ENCODE assay signal across 12 cellular contexts in genomic region chr19:39196860-39197562, GRCh38. TPM values are rescaled to one million over a fixed set of nuclear protein-coding genes. Genes with fewer than 3 reads are reported as not detected.
DNase-seq lines count a peak whose midpoint lies in the region; ATAC-seq, FAIRE-seq and TF ChIP-seq lines count a peak whose summit lies in the region.
"Had no signal": no experiment of that assay in that cellular context is flagged by ENCODE, and none has a peak within 500 bp of the region (broad histone marks: within the 10 kb centered on the region; RNA-seq: fewer than 3 reads in every experiment).

NCCRP1 (plus strand) TSS chr19:39196964; CDS start chr19:39196983, 19 bp downstream.

- H3K4me3 ChIP-seq in endodermal cell (ENCODE audit: low read length) (no peak within 1 kb of the TSS), pancreas (peak within 1 kb of the TSS in 1 of 4 donors; percentile 32)

- no peak for FAIRE-seq in pancreas (lab: Jason Lieb, UNC)
- FAIRE-seq: endometrium had no signal

- intact Hi-C loops in pancreas (cut with DNase I): no loop called here

- H3K4me1 Mint-ChIP-seq in endodermal cell: peaks cover 9% of the 10 kb centered on the region

- no peaks in the 10 kb centered on the region for H3K9me3 Mint-ChIP-seq in endodermal cell

- no peak for TF ChIP-seq EP300 in Ishikawa (IDR thresholded peaks at IDR 0.05; ENCODE audit: borderline replicate concordance)

- no peaks in the 10 kb centered on the region for H3K36me3 ChIP-seq in endodermal cell (ENCODE audit: control insufficient read depth, insufficient read depth, low read length)
- H3K36me3 ChIP-seq in pancreas: no peaks in the 10 kb centered on the region

- no peak for TF ChIP-seq CTCF in endodermal cell (conservative IDR thresholded peaks at IDR 0.05)
- no peak for TF ChIP-seq CTCF in pancreas (IDR thresholded peaks at IDR 0.05)

- no peak for TF ChIP-seq RAD21 in Ishikawa (IDR thresholded peaks at IDR 0.05; ENCODE audit: low read depth)

- H3K4me3 Mint-ChIP-seq in endodermal cell: peak within 1 kb of the TSS; percentile 6

- H3K27ac ChIP-seq in endodermal cell (ENCODE audit: low read depth, low read length) (no peak within 1 kb of the TSS), pancreas (peak within 1 kb of the TSS; percentile 38 to 60 (median 54))

- peaks cover 44% of the 10 kb centered on the region for H3K27me3 ChIP-seq in endodermal cell (ENCODE audit: control insufficient read depth, insufficient read depth, low read length, poor library complexity, severe bottlenecking)
- no peaks in the 10 kb centered on the region for H3K27me3 ChIP-seq in pancreas

- no peaks in the 10 kb centered on the region for H3K4me1 ChIP-seq in endodermal cell (ENCODE audit: control insufficient read depth, insufficient read depth, low read length)
- H3K4me1 ChIP-seq in pancreas: peaks cover 7 to 24% (median 10%) of the 10 kb centered on the region in 3 donors

- 4 to 12% methylated on average over 14 to 51 of the region's 51 CpGs for WGBS in endodermal cell (ENCODE audit: insufficient coverage in 1 of 2, insufficient read length in 1 of 2), 2 experiments
- 5 to 6% methylated on average over 47 to 51 of the region's 51 CpGs for WGBS in pancreas, 2 donors

- DNase-seq in NCI-H345 (lab: John Stamatoyannopoulos, UW): peak; percentile 43
- DNase-seq in NCI-H345 treated with DMSO at 0.1 percent for 48 hours (lab: John Stamatoyannopoulos, UW; ENCODE audit: unreplicated experiment): no peak
- DNase-seq in endodermal cell: peak; percentile 76
- DNase-seq in pancreas: peak; percentile 48 to 83 (median 66)
- DNase-seq in NCI-H2029 (lab: John Stamatoyannopoulos, UW): no peak
- DNase-seq in NCI-H1092 treated with DMSO at 0.1 percent for 48 hours (lab: John Stamatoyannopoulos, UW): no peak
- DNase-seq: mesenchymal stem cell; SHP77 treated with DMSO at 0.1 percent for 48 hours; stimulated activated CD4-positive, alpha-beta T cell treated with anti-CD3 and anti-CD28 coated beads, Interleukin-2, amount 100 ng/mL, for 48 hours had no signal

- no peak for ATAC-seq in pancreas
- ATAC-seq in GM21576 (IDR thresholded peaks at IDR 0.05; ENCODE audit: unreplicated experiment): no peak

- H3K9ac ChIP-seq in endodermal cell (ENCODE audit: extremely low read depth, low read length, poor library complexity, severe bottlenecking): no peak within 1 kb of the TSS

- no peak within 1 kb of the TSS for H3K27ac Mint-ChIP-seq in endodermal cell

- peaks cover 69% of the 10 kb centered on the region for H3K27me3 Mint-ChIP-seq in endodermal cell (ENCODE audit: insufficient read depth)

- H3K9me3 ChIP-seq in endodermal cell (ENCODE audit: control insufficient read depth, low read length): no peaks in the 10 kb centered on the region
- H3K9me3 ChIP-seq in pancreas: no peaks in the 10 kb centered on the region

- H3K36me3 Mint-ChIP-seq in endodermal cell (ENCODE audit: low read depth): no peaks in the 10 kb centered on the region

TF ChIP-seq in Ishikawa, 13 proteins besides CTCF, POLR2A, EP300 and RAD21:
- TF ChIP-seq, protein P1, sequence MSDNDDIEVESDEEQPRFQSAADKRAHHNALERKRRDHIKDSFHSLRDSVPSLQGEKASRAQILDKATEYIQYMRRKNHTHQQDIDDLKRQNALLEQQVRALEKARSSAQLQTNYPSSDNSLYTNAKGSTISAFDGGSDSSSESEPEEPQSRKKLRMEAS (IDR thresholded peaks at IDR 0.05): peak; percentile 89
- TF ChIP-seq NFIC (IDR thresholded peaks at IDR 0.05): no peak
TF ChIP-seq in Ishikawa: peak in this region for 1.

RNA-seq across cellular contexts. Expression of gene NCCRP1, which starts in this region (rescaled TPM):
- total RNA-seq in endodermal cell (under 1 TPM; 0.40 to 0.53 TPM), pancreas (1 to 10 TPM; 1.6 to 8.5 (median 4.1) TPM)
- polyA plus RNA-seq in endodermal cell (2013, experiment 1 of 2): 0.71 TPM
- 1.2 TPM for polyA plus RNA-seq in endodermal cell (2013, experiment 2 of 2)
- polyA plus RNA-seq in pancreas: 1 to 10 TPM in 1 of 2 donors, under 1 TPM in 1; 0.96 to 1.7 TPM

Comparison
In these comparisons a context has a peak if more than half of its experiments do, and no peak if none do; other contexts are left out.
1. DNase-seq: peak in NCI-H345 (single experiment), endodermal cell (single experiment) and pancreas (6 of 6); none in NCI-H345 treated with DMSO at 0.1 percent for 48 hours (single experiment), NCI-H2029 (single experiment) and NCI-H1092 treated with DMSO at 0.1 percent for 48 hours (single experiment).